In genomic region chr4:99356149-99356548, GRCh38 we compare ENCODE assay signal across 4 cellular contexts. TPM values are rescaled to one million over a fixed set of nuclear protein-coding genes. Genes with fewer than 3 reads are reported as not detected.
"Had no signal": no experiment of that assay in that cellular context is flagged by ENCODE, and none has a peak within 500 bp of the region (broad histone marks: within the 10 kb centered on the region; RNA-seq: fewer than 3 reads in every experiment).

No MANE protein-coding gene starts in this region.

RNA-seq across cellular contexts. Expression of gene ADH1C, which starts 3.6 kb away (rescaled TPM):
- total RNA-seq: mononuclear cell, occipital lobe, osteocyte had no signal

RNA-seq across cellular contexts. Expression of gene ADH1B, which starts 34.9 kb away (rescaled TPM):
- total RNA-seq: mesothelial cell of epicardium, mononuclear cell had no signal
